ENCODE assay signal across 23 cellular contexts in genomic region chr1:227902641-227902990, GRCh38. TPM values are rescaled to one million over a fixed set of nuclear protein-coding genes. Genes with fewer than 3 reads are reported as not detected.
"Had no signal": no experiment of that assay in that cellular context is flagged by ENCODE, and none has a peak within 500 bp of the region (broad histone marks: within the 10 kb centered on the region; RNA-seq: fewer than 3 reads in every experiment).

No MANE protein-coding gene starts in this region.

- H3K4me3 ChIP-seq: heart left ventricle, lung, ovary, right lobe of liver, upper lobe of right lung had no signal

- H3K36me3 Mint-ChIP-seq: activated naive CD8-positive, alpha-beta T cell treated with anti-CD3 and anti-CD28 coated beads for 36 hours; mesothelial cell of epicardium; naive thymus-derived CD8-positive, alpha-beta T cell; stimulated activated naive B cell treated with anti-CD40 and anti-IgM and Interleukin-4, amounts not matched to agents 10 μg/mL and 1 μg/mL and 100 μg/mL, for 72 hours had no signal

- H3K9me3 Mint-ChIP-seq: activated naive CD8-positive, alpha-beta T cell treated with anti-CD3 and anti-CD28 coated beads for 36 hours; activated T-cell treated with anti-CD3 and anti-CD28 coated beads, Interleukin-2, amount 50 U/mL, for 24 hours; activated T-helper 17 cell treated with anti-CD3 and anti-CD28 coated beads, Interleukin-2, amount 50 U/mL, for 72 hours; dendritic cell treated with granulocyte-macrophage colony-stimulating factor and Interleukin-4, amounts not matched to agents 40 ng/mL and 50 ng/mL, for 4 days; mesothelial cell of epicardium; naive thymus-derived CD8-positive, alpha-beta T cell; stimulated activated naive B cell treated with anti-CD40 and anti-IgM and Interleukin-4, amounts not matched to agents 10 μg/mL and 1 μg/mL and 100 μg/mL, for 72 hours had no signal

- H3K4me3 Mint-ChIP-seq: activated naive CD8-positive, alpha-beta T cell treated with anti-CD3 and anti-CD28 coated beads for 36 hours; activated T-cell treated with anti-CD3 and anti-CD28 coated beads, Interleukin-2, amount 50 U/mL, for 24 hours; activated T-helper 17 cell treated with anti-CD3 and anti-CD28 coated beads, Interleukin-2, amount 50 U/mL, for 72 hours; dendritic cell treated with granulocyte-macrophage colony-stimulating factor and Interleukin-4, amounts not matched to agents 40 ng/mL and 50 ng/mL, for 4 days; mesothelial cell of epicardium; naive thymus-derived CD8-positive, alpha-beta T cell; stimulated activated naive B cell treated with anti-CD40 and anti-IgM and Interleukin-4, amounts not matched to agents 10 μg/mL and 1 μg/mL and 100 μg/mL, for 72 hours had no signal

- H3K27me3 ChIP-seq: heart left ventricle, neutrophil, ovary, right lobe of liver, upper lobe of right lung had no signal

- H3K9me3 ChIP-seq: heart left ventricle, neutrophil, ovary, right lobe of liver, upper lobe of right lung had no signal

- DNase-seq: activated CD4-positive, alpha-beta T cell treated with anti-CD3 and anti-CD28 coated beads for 1 hour; activated CD4-positive, alpha-beta T cell treated with anti-CD3 and anti-CD28 coated beads, Interleukin-2, amount 50 U/mL, for 1 hour; activated naive CD4-positive, alpha-beta T cell treated with Interleukin-2 at 50 U/mL for 16 hours; activated naive CD8-positive, alpha-beta T cell treated with anti-CD3 and anti-CD28 coated beads for 36 hours; activated T-cell treated with anti-CD3 and anti-CD28 coated beads, Interleukin-2, amount 50 U/mL, for 24 hours; effector CD4-positive, alpha-beta T cell; left colon; small intestine; stimulated activated CD4-positive, alpha-beta T cell treated with anti-CD3 and anti-CD28 coated beads, Interleukin-2, amount 100 ng/mL, for 48 hours; stimulated activated CD8-positive, alpha-beta memory T cell treated with anti-CD3 and anti-CD28 coated beads, Interleukin-4, amount 100 ng/mL, for 48 hours; stimulated activated naive B cell treated with anti-CD40 and anti-IgM and Interleukin-4, amounts not matched to agents 10 μg/mL and 1 μg/mL and 100 μg/mL, for 72 hours; T-helper 1 cell; T-helper 9 cell had no signal

- H3K36me3 ChIP-seq: heart left ventricle, neutrophil, ovary, right lobe of liver, upper lobe of right lung had no signal

- H3K4me1 ChIP-seq: heart left ventricle, right lobe of liver, upper lobe of right lung had no signal

- H3K27ac ChIP-seq: heart left ventricle, neutrophil, ovary, right lobe of liver, upper lobe of right lung had no signal

- ATAC-seq: activated T-helper 17 cell treated with anti-CD3 and anti-CD28 coated beads, Interleukin-2, amount 50 U/mL, for 72 hours; heart left ventricle; left colon; naive thymus-derived CD8-positive, alpha-beta T cell; right lobe of liver; upper lobe of right lung had no signal

- H3K27me3 Mint-ChIP-seq: activated naive CD8-positive, alpha-beta T cell treated with anti-CD3 and anti-CD28 coated beads for 36 hours; activated T-cell treated with anti-CD3 and anti-CD28 coated beads, Interleukin-2, amount 50 U/mL, for 24 hours; activated T-helper 17 cell treated with anti-CD3 and anti-CD28 coated beads, Interleukin-2, amount 50 U/mL, for 72 hours; dendritic cell treated with granulocyte-macrophage colony-stimulating factor and Interleukin-4, amounts not matched to agents 40 ng/mL and 50 ng/mL, for 4 days had no signal

- H3K27ac Mint-ChIP-seq: activated naive CD8-positive, alpha-beta T cell treated with anti-CD3 and anti-CD28 coated beads for 36 hours; activated T-cell treated with anti-CD3 and anti-CD28 coated beads, Interleukin-2, amount 50 U/mL, for 24 hours; dendritic cell treated with granulocyte-macrophage colony-stimulating factor and Interleukin-4, amounts not matched to agents 40 ng/mL and 50 ng/mL, for 4 days; stimulated activated naive B cell treated with anti-CD40 and anti-IgM and Interleukin-4, amounts not matched to agents 10 μg/mL and 1 μg/mL and 100 μg/mL, for 72 hours had no signal

RNA-seq across cellular contexts. Expression of gene WNT9A, which starts 45.1 kb away (rescaled TPM):
- total RNA-seq: activated naive CD8-positive, alpha-beta T cell treated with anti-CD3 and anti-CD28 coated beads for 36 hours; naive thymus-derived CD8-positive, alpha-beta T cell had no signal
- polyA plus RNA-seq: naive thymus-derived CD8-positive, alpha-beta T cell had no signal
